Comparison of ENCODE assay signal across 8 cellular contexts in the genomic region with DNA sequence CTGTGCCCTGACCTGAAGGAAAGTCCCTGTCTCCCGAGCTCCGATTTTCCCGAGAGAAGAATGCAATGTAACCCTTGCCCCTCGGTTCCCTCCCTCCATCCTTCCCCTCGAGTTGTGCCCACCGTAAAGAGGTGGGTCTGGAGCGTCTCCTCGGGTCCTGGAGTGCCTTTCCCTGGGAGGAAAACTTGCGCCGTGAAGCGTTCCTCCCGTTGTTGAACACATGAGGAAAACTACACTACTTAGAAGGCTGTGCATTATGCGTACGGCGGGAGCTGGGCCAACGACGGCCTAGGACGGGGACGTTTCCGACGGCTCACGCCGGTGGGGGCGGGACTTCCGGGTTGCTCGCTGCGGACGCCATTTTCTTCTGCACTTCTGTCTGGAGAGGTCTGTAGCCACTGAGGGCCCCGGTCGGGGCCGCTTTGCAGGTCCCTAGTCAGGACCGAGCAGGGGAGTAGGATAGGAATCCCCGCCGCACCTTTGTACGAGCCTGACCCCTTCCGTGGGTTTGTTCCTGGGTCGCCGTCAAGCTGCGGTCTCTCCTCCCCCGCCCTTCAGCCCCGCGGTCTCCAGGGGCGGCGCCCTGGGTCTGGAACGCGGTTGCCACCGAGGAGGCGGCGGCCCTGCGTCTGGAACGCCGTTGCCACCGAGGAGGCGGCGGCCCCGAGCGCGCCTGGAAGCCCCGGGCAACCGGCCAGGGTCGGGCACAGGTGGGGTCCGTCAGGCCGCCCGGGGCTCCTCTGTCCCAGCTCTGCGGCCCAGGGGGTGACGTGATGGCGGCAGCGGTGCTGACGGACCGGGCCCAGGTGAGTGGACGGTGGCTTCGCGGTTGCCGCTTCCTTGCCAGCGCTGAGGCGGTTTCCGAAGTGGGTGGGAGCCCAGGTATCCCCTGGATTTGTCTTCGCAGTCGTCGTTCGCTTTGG. TPM values are rescaled to one million over a fixed set of nuclear protein-coding genes. Genes with fewer than 3 reads are reported as not detected.
A peak's percentile ranks its signal among the peaks of the same experiment; 100 is the strongest.
DNase-seq lines count a peak whose midpoint lies in the region; ATAC-seq and TF ChIP-seq lines count a peak whose summit lies in the region.

A gene (plus strand): TSS at position 360 of the 923 bp plus-strand sequence. CDS start 414 bp downstream, at position 774.

- peak; percentile 78 for ATAC-seq in GM19468 (IDR thresholded peaks at IDR 0.05; ENCODE audit: extremely low read depth, unreplicated experiment)

- H3K79me2 ChIP-seq in OCI-LY1 (ENCODE audit: insufficient read depth, low read length): peaks cover 16% of the 10 kb centered on the region

- peak within 1 kb of the TSS; percentile 84 for H3K9ac ChIP-seq in OCI-LY1 (ENCODE audit: low read length)

- H4K20me1 ChIP-seq in OCI-LY1 (ENCODE audit: insufficient read depth, low read length): no peaks in the 10 kb centered on the region

- H3K9me3 ChIP-seq in OCI-LY1 (ENCODE audit: low read length): peaks cover 26% of the 10 kb centered on the region

- H3F3A ChIP-seq in OCI-LY1 (ENCODE audit: insufficient read depth, low read length): no peaks in the 10 kb centered on the region

- H3K9me2 ChIP-seq in OCI-LY1 (ENCODE audit: low read depth, low read length): no peaks in the 10 kb centered on the region

- H3K4me3 ChIP-seq in OCI-LY1 (ENCODE audit: low read depth, low read length, poor library complexity, severe bottlenecking): peak within 1 kb of the TSS; percentile 81

- H3K27me3 ChIP-seq in OCI-LY1 (ENCODE audit: insufficient read depth, low read length): no peaks in the 10 kb centered on the region

- DNase-seq in COR-L47 (lab: John Stamatoyannopoulos, UW) (peak; percentile 79), HT1080 (ENCODE audit: low read depth) (peak; percentile 81), erythroblast (lab: John Stamatoyannopoulos, UW) (peak; percentile 89), mucosa of gallbladder (ENCODE audit: low spot score) (peak; percentile 92)
- peak; percentile 90 for DNase-seq in activated T-cell treated with anti-CD3 and anti-CD28 coated beads, Interleukin-2, amount 50 U/mL, for 1 hour
- DNase-seq in stimulated activated CD8-positive, alpha-beta memory T cell treated with anti-CD3 and anti-CD28 coated beads, Interleukin-4, amount 100 ng/mL, for 24 hours (ENCODE audit: low read depth): peak; percentile 86

- TF ChIP-seq CTCF in OCI-LY1 (IDR thresholded peaks at IDR 0.05; ENCODE audit: low read length): no peak

- peak within 1 kb of the TSS; percentile 78 for H3K4me2 ChIP-seq in OCI-LY1 (ENCODE audit: low read length)

- peak; percentile 74 for TF ChIP-seq POLR2A in erythroblast (IDR thresholded peaks at IDR 0.05; ENCODE audit: low read length)

- H2AFZ ChIP-seq in OCI-LY1 (ENCODE audit: low read length): peak within 1 kb of the TSS; percentile 98

- peak within 1 kb of the TSS; percentile 50 for H3K27ac ChIP-seq in OCI-LY1 (ENCODE audit: low read depth, low read length, poor library complexity, severe bottlenecking)

- H3K4me1 ChIP-seq in OCI-LY1 (ENCODE audit: insufficient read depth, low read length, severe bottlenecking): peaks cover 17% of the 10 kb centered on the region

- H3K36me3 ChIP-seq in OCI-LY1 (ENCODE audit: insufficient read depth, low read length): peaks cover 53% of the 10 kb centered on the region

RNA-seq across cellular contexts. Expression of the gene that starts here (rescaled TPM):
- total RNA-seq in HT1080 (2014; rRNA removed; shearing (Covaris generic)): 26.9 and 32.3 TPM in 2 replicates
- polyA plus RNA-seq in HT1080 (2015; cell fraction: cytosol; rRNA removed): 18.9 and 20.7 TPM in 2 replicates
- 16.1 and 22.0 TPM in 2 replicates for polyA plus RNA-seq in HT1080 (2015; cell fraction: nucleus; rRNA removed)
- 50.4 TPM for total RNA-seq in mucosa of gallbladder

Comparison
In these comparisons a context has a peak if more than half of its experiments do, and no peak if none do; other contexts are left out.
1. Peak in every context shown above with its lines: DNase-seq, ATAC-seq, H3K4me3 ChIP-seq and H3K27ac ChIP-seq.